ENCODE assay signal across 8 cellular contexts in the genomic region with DNA sequence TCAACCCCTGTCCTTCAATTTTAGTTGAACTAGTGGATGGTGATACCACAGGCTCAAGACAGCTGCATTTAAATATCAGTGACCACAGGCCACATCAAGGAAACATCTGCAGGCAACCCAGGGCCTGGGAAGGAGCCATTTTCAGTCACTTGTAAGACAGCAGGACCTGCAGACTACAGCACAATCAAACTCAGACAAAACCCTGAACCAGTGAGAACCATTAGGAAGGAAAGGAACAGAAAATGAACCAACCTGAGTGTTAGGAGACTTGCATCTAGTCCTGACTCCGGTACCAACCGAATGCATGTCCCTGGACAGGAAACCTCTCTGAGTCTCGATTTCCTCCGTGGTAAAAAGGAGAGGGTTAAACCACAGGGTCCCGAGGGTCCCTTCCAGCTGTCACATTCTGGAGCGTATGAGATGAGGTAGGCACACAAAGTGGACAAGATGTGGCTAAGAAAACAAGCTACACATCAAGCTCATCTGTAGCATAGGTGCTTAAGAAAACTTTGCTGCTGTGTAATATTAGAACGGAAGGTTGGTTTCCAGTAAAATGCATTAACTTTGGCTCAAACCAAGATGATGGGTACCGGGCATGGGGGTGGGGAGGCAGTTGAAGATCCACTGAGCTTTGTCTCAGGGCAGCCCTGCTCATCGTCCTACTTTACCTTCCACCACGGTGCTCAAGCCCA. TPM values are rescaled to one million over a fixed set of nuclear protein-coding genes. Genes with fewer than 3 reads are reported as not detected.
DNase-seq lines count a peak whose midpoint lies in the region; ATAC-seq and TF ChIP-seq lines count a peak whose summit lies in the region.

No MANE protein-coding gene starts in this region.

- peak overlapping the region; percentile 88 for H3K4me2 ChIP-seq in PC-3 (ENCODE audit: low read length)
- H3K4me2 ChIP-seq in mammary epithelial cell (ENCODE audit: insufficient read depth, low read depth, low read length) = peak overlapping the region; percentile 93

- POLR2A ChIA-PET in PC-3 (lab: Charles Lee; ENCODE audit: unreplicated experiment) = no interaction called here

- H3K27ac ChIP-seq in PC-3 (ENCODE audit: low read length) (peak overlapping the region; percentile 97), mammary epithelial cell (ENCODE audit: insufficient read depth, low read depth, low read length) (peak overlapping the region; percentile 90), aorta (ENCODE audit: low read depth in 1 of 2, low read length in 2 of 2) (peak overlapping the region; percentile 98 to 99)

- peaks cover 9% of the 10 kb centered on the region; the same call in 1 of the 2 replicates for H4K20me1 ChIP-seq in PC-3 (ENCODE audit: low read length)
- H4K20me1 ChIP-seq in mammary epithelial cell (ENCODE audit: insufficient read depth, low read length) = no peaks in the 10 kb centered on the region

- dilution Hi-C loops in mammary epithelial cell (cut with HindIII; ENCODE audit: low sequenced_read_pairs) = no loop called here

- BruUV-seq in PC-3 (replicated peaks; lab: Mats Ljungman, UMichigan) (no TSS peak), mammary epithelial cell (replicated peaks; lab: Mats Ljungman, UMichigan) (no TSS peak)

- no peaks in the 10 kb centered on the region for H3K9me2 ChIP-seq in PC-3 (replicated peaks; ENCODE audit: low read length)

- H3K79me2 ChIP-seq in PC-3 (ENCODE audit: low read length) (peaks cover 45% of the 10 kb centered on the region), mammary epithelial cell (ENCODE audit: insufficient read depth, low read length) (peaks cover 35% of the 10 kb centered on the region)

- H3K9ac ChIP-seq in PC-3 (ENCODE audit: low read length) (peak overlapping the region; percentile 99), mammary epithelial cell (ENCODE audit: insufficient read depth, low read length) (peak overlapping the region; percentile 92)

- ATAC-seq in HG02884 (IDR thresholded peaks at IDR 0.05; ENCODE audit: unreplicated experiment) (peak; percentile 29), PC-3 (no peak), aorta (ENCODE audit: low FRiP score) (no peak)

- H3F3A ChIP-seq in PC-3 (ENCODE audit: low read length, unreplicated experiment) = peaks cover 5% of the 10 kb centered on the region

- in situ Hi-C loops in mammary epithelial cell (cut with MboI; ENCODE audit: low sequenced_read_pairs in 2 of 2) = loop anchor here in 1 of 2 donors (10.0 to 25.0 kb wide), 2 partner anchors 351 to 1153 kb away; no protein-coding TSS in a partner anchor

- 21% methylated on average over 9 of the region's 10 CpGs for WGBS in mammary epithelial cell (ENCODE audit: low coverage, missing lambda C conversion rate)
- 11 to 13% methylated on average over 10 of the region's 10 CpGs for WGBS in aorta, 2 donors

- DNase-seq in activated effector memory CD4-positive, alpha-beta T cell treated with anti-CD3 and anti-CD28 coated beads, Interleukin-2, amount 50 U/mL, for 16 hours = peak; percentile 80
- no peak for DNase-seq in activated effector memory CD4-positive, alpha-beta T cell treated with Interleukin-2 at 50 U/mL for 16 hours
- DNase-seq in PC-3 = peak; percentile 5
- DNase-seq in mammary epithelial cell = no peak
- DNase-seq in myocyte (ENCODE audit: low read depth) = peak; percentile 63
- DNase-seq in aorta = no peak
- DNase-seq in NCI-H2081 treated with DMSO at 0.1 percent for 48 hours (lab: John Stamatoyannopoulos, UW) = no peak

- no peak overlapping the region for H3K4me3 ChIP-seq in PC-3 (ENCODE audit: low read length)
- H3K4me3 ChIP-seq in mammary epithelial cell (replicated peaks in 1 of 3; ENCODE audit: insufficient read depth in 1 of 3, low read depth in 2 of 3, low read length in 3 of 3) = peak overlapping the region in 2 of 3 experiments; percentile 95
- no peak overlapping the region for H3K4me3 ChIP-seq in aorta (ENCODE audit: low read length in 2 of 2)

- H2AFZ ChIP-seq in PC-3 (ENCODE audit: low read length) (peak overlapping the region; percentile 19; the same call in 1 of the 2 replicates), mammary epithelial cell (ENCODE audit: low read depth, low read length) (peak overlapping the region; percentile 81)

- intact Hi-C loops in PC-3 (cut with micrococcal nuclease) = no loop called here
- intact Hi-C loops in mammary epithelial cell (cut with micrococcal nuclease) = no loop called here
- intact Hi-C loops in aorta (cut with DNase I) = no loop called here

- no peaks in the 10 kb centered on the region for H3K27me3 ChIP-seq in PC-3 (ENCODE audit: low read length)
- no peaks in the 10 kb centered on the region for H3K27me3 ChIP-seq in mammary epithelial cell (ENCODE audit: insufficient read depth, low read length)
- no peaks in the 10 kb centered on the region for H3K27me3 ChIP-seq in aorta (ENCODE audit: control insufficient read depth in 1 of 2, insufficient read depth in 2 of 2, low read length in 1 of 2)

- H3K36me3 ChIP-seq in PC-3 (ENCODE audit: low read depth, low read length) (peaks cover 19% of the 10 kb centered on the region), mammary epithelial cell (ENCODE audit: insufficient read depth, low read length) (peaks cover 3% of the 10 kb centered on the region), aorta (ENCODE audit: control insufficient read depth in 1 of 2, insufficient read depth in 2 of 2, low read length in 1 of 2) (no peaks in the 10 kb centered on the region)

- CTCF ChIA-PET in PC-3 (lab: Charles Lee) = interaction anchor here (0.6 to 1.3 kb wide), 2 partner anchors 21 to 29 kb away, joined by 3 to 5 read pairs; no protein-coding TSS in a partner anchor
- CTCF ChIA-PET in mammary epithelial cell (lab: Charles Lee; ENCODE audit: low non-redundant PET) = interaction anchor here (0.8 kb wide), 1 partner anchor 358 kb away, joined by 3 read pairs; a partner anchor contains a TSS

- H3K9me3 ChIP-seq in PC-3 (ENCODE audit: low read length) = no peaks in the 10 kb centered on the region
- H3K9me3 ChIP-seq in mammary epithelial cell (replicated peaks; ENCODE audit: insufficient read depth, low read length) = no peaks in the 10 kb centered on the region
- no peaks in the 10 kb centered on the region for H3K9me3 ChIP-seq in aorta (ENCODE audit: control insufficient read depth, low read length)

- peaks cover 38% of the 10 kb centered on the region for H3K4me1 ChIP-seq in PC-3 (ENCODE audit: insufficient read depth, low read length)
- peaks cover 40% of the 10 kb centered on the region for H3K4me1 ChIP-seq in mammary epithelial cell (ENCODE audit: insufficient read depth, low read length)
- peaks cover 0 to 4% of the 10 kb centered on the region in 2 donors for H3K4me1 ChIP-seq in aorta (ENCODE audit: control insufficient read depth in 1 of 2, insufficient read depth in 2 of 2, low read length in 2 of 2)

- no peak for TF ChIP-seq CTCF in PC-3 (conservative IDR thresholded peaks at IDR 0.05; ENCODE audit: low read depth, low read length)
- no peak for TF ChIP-seq CTCF in mammary epithelial cell (conservative IDR thresholded peaks at IDR 0.05 in 1 of 2, IDR thresholded peaks at IDR 0.05 in 1 of 2; ENCODE audit: extremely low read depth in 1 of 2, insufficient read depth in 1 of 2, low read depth in 1 of 2, low read length in 2 of 2)

RNA-seq across cellular contexts. Expression of a gene that starts 1.6 kb away (rescaled TPM):
- total RNA-seq in PC-3 (2014; rRNA removed) (29.2 and 37.2 TPM in 2 replicates), mammary epithelial cell (10 to 100 TPM; 13.3 to 23.0 TPM), myocyte (40.4 and 41.4 TPM in 2 replicates), aorta (10 to 100 TPM; 40.3 to 56.0 TPM)
- polyA plus RNA-seq in mammary epithelial cell (4.7 TPM), aorta (10 to 100 TPM; 47.6 to 64.3 TPM)
- 9.5 TPM for polyA minus RNA-seq in mammary epithelial cell
- polyA plus RNA-seq in myocyte (2012) = 15.6 TPM

RNA-seq across cellular contexts. Expression of a gene that starts 19.6 kb away (rescaled TPM):
- total RNA-seq in PC-3 (2014; rRNA removed) (0.52 and 2.1 TPM in 2 replicates), mammary epithelial cell (1 to 10 TPM in 1 of 2 donors, not detected in 1; 1.7 TPM), myocyte (not detected in 2 replicates), aorta (under 1 TPM in 1 of 2 donors, not detected in 1; 0.36 TPM)
- polyA plus RNA-seq in mammary epithelial cell (0.74 TPM), aorta (under 1 TPM in 1 of 2 donors, not detected in 1; 0.18 TPM)
- polyA minus RNA-seq in mammary epithelial cell = not detected
- polyA plus RNA-seq in myocyte (2012) = not detected

Comparison
In these comparisons a context has a peak if more than half of its experiments do, and no peak if none do; other contexts are left out.
1. DNase-seq: peak in activated effector memory CD4-positive, alpha-beta T cell treated with anti-CD3 and anti-CD28 coated beads, Interleukin-2, amount 50 U/mL, for 16 hours (single experiment), PC-3 (single experiment) and myocyte (single experiment); none in activated effector memory CD4-positive, alpha-beta T cell treated with Interleukin-2 at 50 U/mL for 16 hours (single experiment), mammary epithelial cell (single experiment), aorta (0 of 2) and NCI-H2081 treated with DMSO at 0.1 percent for 48 hours (single experiment).
2. H3K4me3 ChIP-seq: peak in mammary epithelial cell (2 of 3); none in PC-3 (single experiment) and aorta (0 of 2).
3. Peak in every context shown above with its lines, with median percentiles within 50 percentile points of each other: H3K27ac ChIP-seq.